Comparison of ENCODE assay signal across 2 cellular contexts in the genomic region with DNA sequence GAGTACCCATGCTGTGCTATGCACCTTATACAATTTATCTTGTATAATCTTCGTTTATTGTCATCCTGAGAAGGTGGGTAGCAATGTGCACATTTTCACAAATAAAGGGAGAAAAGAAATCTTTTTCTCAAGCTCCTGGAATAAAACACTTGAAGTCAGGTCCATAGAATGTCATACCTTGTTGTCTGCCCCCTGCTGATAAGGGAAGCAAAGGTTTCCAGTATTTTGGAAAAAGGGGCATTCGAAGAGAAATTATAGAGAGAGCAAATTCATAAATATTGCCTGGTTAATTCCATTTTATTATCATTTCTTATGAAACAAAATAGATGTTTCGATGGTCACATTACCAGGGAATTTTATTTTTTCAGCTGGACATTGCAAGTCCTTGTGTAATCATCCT.
TF ChIP-seq lines count a peak whose summit lies in the region.

No MANE protein-coding gene starts in this region.

TF ChIP-seq in IMR-90, 13 proteins besides CTCF, POLR2A, EP300 and RAD21:
- TF ChIP-seq NFE2L2 (IDR thresholded peaks at IDR 0.05; ENCODE audit: low read depth, low read length) = no peak
- TF ChIP-seq SMC3 (IDR thresholded peaks at IDR 0.05; ENCODE audit: low read depth, low read length) = peak; percentile 35; the same call in 1 of the 2 replicates

TF ChIP-seq in liver, 16 proteins besides CTCF, POLR2A, EP300 and RAD21:
- TF ChIP-seq, protein P1, sequence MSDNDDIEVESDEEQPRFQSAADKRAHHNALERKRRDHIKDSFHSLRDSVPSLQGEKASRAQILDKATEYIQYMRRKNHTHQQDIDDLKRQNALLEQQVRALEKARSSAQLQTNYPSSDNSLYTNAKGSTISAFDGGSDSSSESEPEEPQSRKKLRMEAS (IDR thresholded peaks at IDR 0.05) = no peak
- TF ChIP-seq HNF4G (IDR thresholded peaks at IDR 0.05) = no peak
- no peak for TF ChIP-seq GABPA (IDR thresholded peaks at IDR 0.05 in 1 of 2, conservative IDR thresholded peaks at IDR 0.05 in 1 of 2)
- TF ChIP-seq, protein P2, sequence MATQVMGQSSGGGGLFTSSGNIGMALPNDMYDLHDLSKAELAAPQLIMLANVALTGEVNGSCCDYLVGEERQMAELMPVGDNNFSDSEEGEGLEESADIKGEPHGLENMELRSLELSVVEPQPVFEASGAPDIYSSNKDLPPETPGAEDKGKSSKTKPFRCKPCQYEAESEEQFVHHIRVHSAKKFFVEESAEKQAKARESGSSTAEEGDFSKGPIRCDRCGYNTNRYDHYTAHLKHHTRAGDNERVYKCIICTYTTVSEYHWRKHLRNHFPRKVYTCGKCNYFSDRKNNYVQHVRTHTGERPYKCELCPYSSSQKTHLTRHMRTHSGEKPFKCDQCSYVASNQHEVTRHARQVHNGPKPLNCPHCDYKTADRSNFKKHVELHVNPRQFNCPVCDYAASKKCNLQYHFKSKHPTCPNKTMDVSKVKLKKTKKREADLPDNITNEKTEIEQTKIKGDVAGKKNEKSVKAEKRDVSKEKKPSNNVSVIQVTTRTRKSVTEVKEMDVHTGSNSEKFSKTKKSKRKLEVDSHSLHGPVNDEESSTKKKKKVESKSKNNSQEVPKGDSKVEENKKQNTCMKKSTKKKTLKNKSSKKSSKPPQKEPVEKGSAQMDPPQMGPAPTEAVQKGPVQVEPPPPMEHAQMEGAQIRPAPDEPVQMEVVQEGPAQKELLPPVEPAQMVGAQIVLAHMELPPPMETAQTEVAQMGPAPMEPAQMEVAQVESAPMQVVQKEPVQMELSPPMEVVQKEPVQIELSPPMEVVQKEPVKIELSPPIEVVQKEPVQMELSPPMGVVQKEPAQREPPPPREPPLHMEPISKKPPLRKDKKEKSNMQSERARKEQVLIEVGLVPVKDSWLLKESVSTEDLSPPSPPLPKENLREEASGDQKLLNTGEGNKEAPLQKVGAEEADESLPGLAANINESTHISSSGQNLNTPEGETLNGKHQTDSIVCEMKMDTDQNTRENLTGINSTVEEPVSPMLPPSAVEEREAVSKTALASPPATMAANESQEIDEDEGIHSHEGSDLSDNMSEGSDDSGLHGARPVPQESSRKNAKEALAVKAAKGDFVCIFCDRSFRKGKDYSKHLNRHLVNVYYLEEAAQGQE (IDR thresholded peaks at IDR 0.05) = no peak
- TF ChIP-seq EGR1 (IDR thresholded peaks at IDR 0.05; ENCODE audit: low read depth in 2 of 2) = no peak
- TF ChIP-seq TAF1 (conservative IDR thresholded peaks at IDR 0.05) = no peak
- TF ChIP-seq, protein P3, sequence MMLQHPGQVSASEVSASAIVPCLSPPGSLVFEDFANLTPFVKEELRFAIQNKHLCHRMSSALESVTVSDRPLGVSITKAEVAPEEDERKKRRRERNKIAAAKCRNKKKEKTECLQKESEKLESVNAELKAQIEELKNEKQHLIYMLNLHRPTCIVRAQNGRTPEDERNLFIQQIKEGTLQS (IDR thresholded peaks at IDR 0.05) = no peak
